1 cellular context compared by ENCODE assay signal in genomic region chr1:72280714-72281113, GRCh38.
TF ChIP-seq lines count a peak whose summit lies in the region.

No MANE protein-coding gene starts in this region.

TF ChIP-seq in SK-N-SH, 30 proteins besides CTCF, POLR2A, EP300 and RAD21:
- TF ChIP-seq TEAD4 (IDR thresholded peaks at IDR 0.05; ENCODE audit: borderline replicate concordance, insufficient read depth) = no peak
- TF ChIP-seq ZBTB33 (IDR thresholded peaks at IDR 0.05; ENCODE audit: borderline replicate concordance, low read depth) = no peak
- TF ChIP-seq TCF12 (IDR thresholded peaks at IDR 0.05) = no peak
- TF ChIP-seq SIN3A (IDR thresholded peaks at IDR 0.05; ENCODE audit: borderline replicate concordance, low read depth, low read length) = no peak
- no peak for TF ChIP-seq FOXM1 (IDR thresholded peaks at IDR 0.05; ENCODE audit: low read depth)
- no peak for TF ChIP-seq SMC3 (IDR thresholded peaks at IDR 0.05; ENCODE audit: low read depth, low read length)
- no peak for TF ChIP-seq YY1 (IDR thresholded peaks at IDR 0.05; ENCODE audit: low read depth)
- TF ChIP-seq USF1 (IDR thresholded peaks at IDR 0.05; ENCODE audit: borderline replicate concordance, low read depth) = no peak
- no peak for TF ChIP-seq FOXJ3 (CRISPR knock-in tag; IDR thresholded peaks at IDR 0.05)
- no peak for TF ChIP-seq RFX5 (IDR thresholded peaks at IDR 0.05; ENCODE audit: low read length)
- TF ChIP-seq PBX3 (IDR thresholded peaks at IDR 0.05) = no peak
